ENCODE assay signal across 1 cellular context in genomic region chr4:6716018-6716911, GRCh38.
A peak's percentile ranks its signal among the peaks of the same experiment; 100 is the strongest.
TF ChIP-seq lines count a peak whose summit lies in the region.

TSS of gene BLOC1S4 (plus strand) at chr4:6716174. CDS start at chr4:6716210, 36 bp downstream.

TF ChIP-seq in K562, 482 proteins besides CTCF, POLR2A, EP300 and RAD21 (continued from another document and continues in another):
- TF ChIP-seq, protein P1, sequence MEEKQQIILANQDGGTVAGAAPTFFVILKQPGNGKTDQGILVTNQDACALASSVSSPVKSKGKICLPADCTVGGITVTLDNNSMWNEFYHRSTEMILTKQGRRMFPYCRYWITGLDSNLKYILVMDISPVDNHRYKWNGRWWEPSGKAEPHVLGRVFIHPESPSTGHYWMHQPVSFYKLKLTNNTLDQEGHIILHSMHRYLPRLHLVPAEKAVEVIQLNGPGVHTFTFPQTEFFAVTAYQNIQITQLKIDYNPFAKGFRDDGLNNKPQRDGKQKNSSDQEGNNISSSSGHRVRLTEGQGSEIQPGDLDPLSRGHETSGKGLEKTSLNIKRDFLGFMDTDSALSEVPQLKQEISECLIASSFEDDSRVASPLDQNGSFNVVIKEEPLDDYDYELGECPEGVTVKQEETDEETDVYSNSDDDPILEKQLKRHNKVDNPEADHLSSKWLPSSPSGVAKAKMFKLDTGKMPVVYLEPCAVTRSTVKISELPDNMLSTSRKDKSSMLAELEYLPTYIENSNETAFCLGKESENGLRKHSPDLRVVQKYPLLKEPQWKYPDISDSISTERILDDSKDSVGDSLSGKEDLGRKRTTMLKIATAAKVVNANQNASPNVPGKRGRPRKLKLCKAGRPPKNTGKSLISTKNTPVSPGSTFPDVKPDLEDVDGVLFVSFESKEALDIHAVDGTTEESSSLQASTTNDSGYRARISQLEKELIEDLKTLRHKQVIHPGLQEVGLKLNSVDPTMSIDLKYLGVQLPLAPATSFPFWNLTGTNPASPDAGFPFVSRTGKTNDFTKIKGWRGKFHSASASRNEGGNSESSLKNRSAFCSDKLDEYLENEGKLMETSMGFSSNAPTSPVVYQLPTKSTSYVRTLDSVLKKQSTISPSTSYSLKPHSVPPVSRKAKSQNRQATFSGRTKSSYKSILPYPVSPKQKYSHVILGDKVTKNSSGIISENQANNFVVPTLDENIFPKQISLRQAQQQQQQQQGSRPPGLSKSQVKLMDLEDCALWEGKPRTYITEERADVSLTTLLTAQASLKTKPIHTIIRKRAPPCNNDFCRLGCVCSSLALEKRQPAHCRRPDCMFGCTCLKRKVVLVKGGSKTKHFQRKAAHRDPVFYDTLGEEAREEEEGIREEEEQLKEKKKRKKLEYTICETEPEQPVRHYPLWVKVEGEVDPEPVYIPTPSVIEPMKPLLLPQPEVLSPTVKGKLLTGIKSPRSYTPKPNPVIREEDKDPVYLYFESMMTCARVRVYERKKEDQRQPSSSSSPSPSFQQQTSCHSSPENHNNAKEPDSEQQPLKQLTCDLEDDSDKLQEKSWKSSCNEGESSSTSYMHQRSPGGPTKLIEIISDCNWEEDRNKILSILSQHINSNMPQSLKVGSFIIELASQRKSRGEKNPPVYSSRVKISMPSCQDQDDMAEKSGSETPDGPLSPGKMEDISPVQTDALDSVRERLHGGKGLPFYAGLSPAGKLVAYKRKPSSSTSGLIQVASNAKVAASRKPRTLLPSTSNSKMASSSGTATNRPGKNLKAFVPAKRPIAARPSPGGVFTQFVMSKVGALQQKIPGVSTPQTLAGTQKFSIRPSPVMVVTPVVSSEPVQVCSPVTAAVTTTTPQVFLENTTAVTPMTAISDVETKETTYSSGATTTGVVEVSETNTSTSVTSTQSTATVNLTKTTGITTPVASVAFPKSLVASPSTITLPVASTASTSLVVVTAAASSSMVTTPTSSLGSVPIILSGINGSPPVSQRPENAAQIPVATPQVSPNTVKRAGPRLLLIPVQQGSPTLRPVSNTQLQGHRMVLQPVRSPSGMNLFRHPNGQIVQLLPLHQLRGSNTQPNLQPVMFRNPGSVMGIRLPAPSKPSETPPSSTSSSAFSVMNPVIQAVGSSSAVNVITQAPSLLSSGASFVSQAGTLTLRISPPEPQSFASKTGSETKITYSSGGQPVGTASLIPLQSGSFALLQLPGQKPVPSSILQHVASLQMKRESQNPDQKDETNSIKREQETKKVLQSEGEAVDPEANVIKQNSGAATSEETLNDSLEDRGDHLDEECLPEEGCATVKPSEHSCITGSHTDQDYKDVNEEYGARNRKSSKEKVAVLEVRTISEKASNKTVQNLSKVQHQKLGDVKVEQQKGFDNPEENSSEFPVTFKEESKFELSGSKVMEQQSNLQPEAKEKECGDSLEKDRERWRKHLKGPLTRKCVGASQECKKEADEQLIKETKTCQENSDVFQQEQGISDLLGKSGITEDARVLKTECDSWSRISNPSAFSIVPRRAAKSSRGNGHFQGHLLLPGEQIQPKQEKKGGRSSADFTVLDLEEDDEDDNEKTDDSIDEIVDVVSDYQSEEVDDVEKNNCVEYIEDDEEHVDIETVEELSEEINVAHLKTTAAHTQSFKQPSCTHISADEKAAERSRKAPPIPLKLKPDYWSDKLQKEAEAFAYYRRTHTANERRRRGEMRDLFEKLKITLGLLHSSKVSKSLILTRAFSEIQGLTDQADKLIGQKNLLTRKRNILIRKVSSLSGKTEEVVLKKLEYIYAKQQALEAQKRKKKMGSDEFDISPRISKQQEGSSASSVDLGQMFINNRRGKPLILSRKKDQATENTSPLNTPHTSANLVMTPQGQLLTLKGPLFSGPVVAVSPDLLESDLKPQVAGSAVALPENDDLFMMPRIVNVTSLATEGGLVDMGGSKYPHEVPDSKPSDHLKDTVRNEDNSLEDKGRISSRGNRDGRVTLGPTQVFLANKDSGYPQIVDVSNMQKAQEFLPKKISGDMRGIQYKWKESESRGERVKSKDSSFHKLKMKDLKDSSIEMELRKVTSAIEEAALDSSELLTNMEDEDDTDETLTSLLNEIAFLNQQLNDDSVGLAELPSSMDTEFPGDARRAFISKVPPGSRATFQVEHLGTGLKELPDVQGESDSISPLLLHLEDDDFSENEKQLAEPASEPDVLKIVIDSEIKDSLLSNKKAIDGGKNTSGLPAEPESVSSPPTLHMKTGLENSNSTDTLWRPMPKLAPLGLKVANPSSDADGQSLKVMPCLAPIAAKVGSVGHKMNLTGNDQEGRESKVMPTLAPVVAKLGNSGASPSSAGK (IDR thresholded peaks at IDR 0.05) = peak; percentile 93
- TF ChIP-seq, protein P2, sequence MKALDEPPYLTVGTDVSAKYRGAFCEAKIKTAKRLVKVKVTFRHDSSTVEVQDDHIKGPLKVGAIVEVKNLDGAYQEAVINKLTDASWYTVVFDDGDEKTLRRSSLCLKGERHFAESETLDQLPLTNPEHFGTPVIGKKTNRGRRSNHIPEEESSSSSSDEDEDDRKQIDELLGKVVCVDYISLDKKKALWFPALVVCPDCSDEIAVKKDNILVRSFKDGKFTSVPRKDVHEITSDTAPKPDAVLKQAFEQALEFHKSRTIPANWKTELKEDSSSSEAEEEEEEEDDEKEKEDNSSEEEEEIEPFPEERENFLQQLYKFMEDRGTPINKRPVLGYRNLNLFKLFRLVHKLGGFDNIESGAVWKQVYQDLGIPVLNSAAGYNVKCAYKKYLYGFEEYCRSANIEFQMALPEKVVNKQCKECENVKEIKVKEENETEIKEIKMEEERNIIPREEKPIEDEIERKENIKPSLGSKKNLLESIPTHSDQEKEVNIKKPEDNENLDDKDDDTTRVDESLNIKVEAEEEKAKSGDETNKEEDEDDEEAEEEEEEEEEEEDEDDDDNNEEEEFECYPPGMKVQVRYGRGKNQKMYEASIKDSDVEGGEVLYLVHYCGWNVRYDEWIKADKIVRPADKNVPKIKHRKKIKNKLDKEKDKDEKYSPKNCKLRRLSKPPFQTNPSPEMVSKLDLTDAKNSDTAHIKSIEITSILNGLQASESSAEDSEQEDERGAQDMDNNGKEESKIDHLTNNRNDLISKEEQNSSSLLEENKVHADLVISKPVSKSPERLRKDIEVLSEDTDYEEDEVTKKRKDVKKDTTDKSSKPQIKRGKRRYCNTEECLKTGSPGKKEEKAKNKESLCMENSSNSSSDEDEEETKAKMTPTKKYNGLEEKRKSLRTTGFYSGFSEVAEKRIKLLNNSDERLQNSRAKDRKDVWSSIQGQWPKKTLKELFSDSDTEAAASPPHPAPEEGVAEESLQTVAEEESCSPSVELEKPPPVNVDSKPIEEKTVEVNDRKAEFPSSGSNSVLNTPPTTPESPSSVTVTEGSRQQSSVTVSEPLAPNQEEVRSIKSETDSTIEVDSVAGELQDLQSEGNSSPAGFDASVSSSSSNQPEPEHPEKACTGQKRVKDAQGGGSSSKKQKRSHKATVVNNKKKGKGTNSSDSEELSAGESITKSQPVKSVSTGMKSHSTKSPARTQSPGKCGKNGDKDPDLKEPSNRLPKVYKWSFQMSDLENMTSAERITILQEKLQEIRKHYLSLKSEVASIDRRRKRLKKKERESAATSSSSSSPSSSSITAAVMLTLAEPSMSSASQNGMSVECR (CRISPR knock-in tag; IDR thresholded peaks at IDR 0.05) = peak; percentile 82
- TF ChIP-seq, protein P3, sequence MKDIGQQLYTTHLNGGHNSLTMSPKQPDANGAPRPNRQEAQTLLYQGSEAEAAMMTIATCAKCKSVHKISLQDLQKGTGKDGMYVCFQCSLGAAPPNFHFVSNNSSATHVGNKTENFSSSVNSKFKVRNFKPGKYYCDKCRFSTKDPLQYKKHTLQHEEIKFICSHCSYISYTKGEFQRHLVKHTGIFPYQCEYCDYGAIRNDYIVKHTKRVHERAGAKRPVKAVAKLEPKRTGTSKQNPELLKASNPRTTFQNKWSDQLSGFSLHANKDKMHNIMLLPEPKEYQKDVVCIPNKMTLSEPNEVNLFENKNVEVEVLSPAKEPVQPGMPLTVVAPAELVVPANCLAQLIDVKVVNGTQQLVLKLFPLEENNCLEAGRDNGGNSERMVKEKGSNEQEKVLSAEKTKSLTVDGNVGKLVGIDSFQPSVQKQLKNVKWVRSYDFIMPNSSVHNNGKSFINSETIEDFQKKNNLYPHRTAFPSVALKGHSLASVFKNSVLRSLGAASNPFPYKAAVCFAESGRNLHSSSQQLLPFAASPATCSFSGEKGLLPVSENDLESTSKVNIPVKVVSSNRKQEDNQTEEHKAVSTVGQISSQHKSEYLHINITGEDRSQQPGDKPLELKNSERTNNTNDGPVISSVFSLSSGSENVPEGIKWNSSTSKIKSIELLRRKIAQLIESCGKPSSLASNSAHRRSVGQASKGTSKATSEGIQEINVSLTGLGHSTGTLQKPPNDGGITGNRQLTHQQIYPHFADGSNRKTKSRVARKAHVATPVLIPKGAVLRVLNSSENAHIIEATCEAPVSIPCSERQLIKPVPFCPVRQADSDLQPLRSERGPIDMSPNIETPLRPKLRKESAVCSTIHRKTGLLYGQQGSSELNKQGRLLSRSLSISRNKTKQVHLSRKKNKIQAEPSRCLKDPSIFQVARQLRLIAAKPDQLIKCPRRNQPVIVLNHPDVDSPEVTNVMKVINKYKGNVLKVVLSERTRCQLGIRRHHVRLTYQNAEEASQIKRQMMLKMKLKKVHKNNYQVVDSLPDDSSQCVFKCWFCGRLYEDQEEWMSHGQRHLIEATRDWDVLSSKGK (CRISPR knock-in tag; IDR thresholded peaks at IDR 0.05) = no peak
- TF ChIP-seq ETS1 (conservative IDR thresholded peaks at IDR 0.05; ENCODE audit: control insufficient read depth, low read depth, low read length) = peak; percentile 49; the same call in 1 of the 2 replicates
- TF ChIP-seq, protein P4, sequence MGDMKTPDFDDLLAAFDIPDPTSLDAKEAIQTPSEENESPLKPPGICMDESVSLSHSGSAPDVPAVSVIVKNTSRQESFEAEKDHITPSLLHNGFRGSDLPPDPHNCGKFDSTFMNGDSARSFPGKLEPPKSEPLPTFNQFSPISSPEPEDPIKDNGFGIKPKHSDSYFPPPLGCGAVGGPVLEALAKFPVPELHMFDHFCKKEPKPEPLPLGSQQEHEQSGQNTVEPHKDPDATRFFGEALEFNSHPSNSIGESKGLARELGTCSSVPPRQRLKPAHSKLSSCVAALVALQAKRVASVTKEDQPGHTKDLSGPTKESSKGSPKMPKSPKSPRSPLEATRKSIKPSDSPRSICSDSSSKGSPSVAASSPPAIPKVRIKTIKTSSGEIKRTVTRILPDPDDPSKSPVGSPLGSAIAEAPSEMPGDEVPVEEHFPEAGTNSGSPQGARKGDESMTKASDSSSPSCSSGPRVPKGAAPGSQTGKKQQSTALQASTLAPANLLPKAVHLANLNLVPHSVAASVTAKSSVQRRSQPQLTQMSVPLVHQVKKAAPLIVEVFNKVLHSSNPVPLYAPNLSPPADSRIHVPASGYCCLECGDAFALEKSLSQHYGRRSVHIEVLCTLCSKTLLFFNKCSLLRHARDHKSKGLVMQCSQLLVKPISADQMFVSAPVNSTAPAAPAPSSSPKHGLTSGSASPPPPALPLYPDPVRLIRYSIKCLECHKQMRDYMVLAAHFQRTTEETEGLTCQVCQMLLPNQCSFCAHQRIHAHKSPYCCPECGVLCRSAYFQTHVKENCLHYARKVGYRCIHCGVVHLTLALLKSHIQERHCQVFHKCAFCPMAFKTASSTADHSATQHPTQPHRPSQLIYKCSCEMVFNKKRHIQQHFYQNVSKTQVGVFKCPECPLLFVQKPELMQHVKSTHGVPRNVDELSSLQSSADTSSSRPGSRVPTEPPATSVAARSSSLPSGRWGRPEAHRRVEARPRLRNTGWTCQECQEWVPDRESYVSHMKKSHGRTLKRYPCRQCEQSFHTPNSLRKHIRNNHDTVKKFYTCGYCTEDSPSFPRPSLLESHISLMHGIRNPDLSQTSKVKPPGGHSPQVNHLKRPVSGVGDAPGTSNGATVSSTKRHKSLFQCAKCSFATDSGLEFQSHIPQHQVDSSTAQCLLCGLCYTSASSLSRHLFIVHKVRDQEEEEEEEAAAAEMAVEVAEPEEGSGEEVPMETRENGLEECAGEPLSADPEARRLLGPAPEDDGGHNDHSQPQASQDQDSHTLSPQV (IDR thresholded peaks at IDR 0.05) = peak; percentile 82
- no peak for TF ChIP-seq TCF15 (CRISPR knock-in tag; IDR thresholded peaks at IDR 0.05)
- TF ChIP-seq LARP7 (IDR thresholded peaks at IDR 0.05) = no peak
- TF ChIP-seq CEBPG (CRISPR knock-in tag; IDR thresholded peaks at IDR 0.05) = peak; percentile 40; the same call in 1 of the 2 replicates
- TF ChIP-seq CEBPG (tag; conservative IDR thresholded peaks at IDR 0.05 in 1 of 2, IDR thresholded peaks at IDR 0.05 in 1 of 2) = no peak
- TF ChIP-seq MCM3 (IDR thresholded peaks at IDR 0.05) = no peak
- TF ChIP-seq NR4A1 (CRISPR knock-in tag; IDR thresholded peaks at IDR 0.05) = 0 out of 2 replicates have a peak, but pooled peaks have one; percentile 18
- peak; percentile 65 for TF ChIP-seq NR4A1 (tag; IDR thresholded peaks at IDR 0.05)
- TF ChIP-seq NELFE (IDR thresholded peaks at IDR 0.05; ENCODE audit: insufficient read depth, insufficient read length) = no peak
- TF ChIP-seq PML (IDR thresholded peaks at IDR 0.05; ENCODE audit: low read length) = no peak; the same call in 1 of the 2 replicates
- peak; percentile 32; the same call in 1 of the 2 replicates for TF ChIP-seq ZNF583 (CRISPR knock-in tag; IDR thresholded peaks at IDR 0.05)
- no peak for TF ChIP-seq STAT5A (IDR thresholded peaks at IDR 0.05; ENCODE audit: borderline replicate concordance, low read length)
- no peak for TF ChIP-seq ZNF174 (CRISPR knock-in tag; IDR thresholded peaks at IDR 0.05)
- no peak for TF ChIP-seq ZNF445 (CRISPR knock-in tag; IDR thresholded peaks at IDR 0.05; ENCODE audit: low read depth)
- TF ChIP-seq ZBTB34 (CRISPR knock-in tag; IDR thresholded peaks at IDR 0.05) = no peak
- no peak for TF ChIP-seq RUNX1 (IDR thresholded peaks at IDR 0.05; ENCODE audit: low read depth)
- no peak for TF ChIP-seq YBX1 (IDR thresholded peaks at IDR 0.05)
- TF ChIP-seq ZNF77 (CRISPR knock-in tag; IDR thresholded peaks at IDR 0.05) = no peak
- TF ChIP-seq TCF7L2 (IDR thresholded peaks at IDR 0.05; ENCODE audit: low read depth, low read length) = no peak
- no peak for TF ChIP-seq CBFA2T3 (IDR thresholded peaks at IDR 0.05)
